25 cellular contexts compared by ENCODE assay signal in the genomic region with DNA sequence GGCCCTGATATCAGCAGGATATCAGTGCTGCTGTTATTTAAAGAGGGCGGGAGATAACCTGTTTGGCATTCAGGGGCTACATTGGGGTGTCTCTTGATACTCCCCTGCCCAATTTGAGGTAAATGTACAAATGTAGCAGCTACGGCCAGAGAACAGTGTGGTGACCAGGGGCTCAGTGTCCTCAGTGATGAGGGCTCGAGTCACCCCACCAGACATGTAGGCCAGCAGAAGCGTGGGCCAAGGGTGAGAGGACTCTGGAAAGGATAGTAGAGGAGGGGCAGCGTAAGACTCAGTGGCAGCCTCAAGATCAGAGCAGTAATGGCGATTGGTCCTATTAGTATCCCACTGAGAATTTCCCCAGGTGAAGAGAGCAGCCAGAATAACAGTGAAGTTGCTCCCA.
"Had no signal": no experiment of that assay in that cellular context is flagged by ENCODE, and none has a peak within 500 bp of the region (broad histone marks: within the 10 kb centered on the region; RNA-seq: fewer than 3 reads in every experiment).

No MANE protein-coding gene starts in this region.

- H3K36me3 ChIP-seq: colonic mucosa, esophagus muscularis mucosa, esophagus squamous epithelium, gastrocnemius medialis, gastroesophageal sphincter, heart left ventricle, heart right ventricle had no signal

- H3K27me3 ChIP-seq: colonic mucosa, esophagus muscularis mucosa, esophagus squamous epithelium, gastrocnemius medialis, gastroesophageal sphincter, heart left ventricle, heart right ventricle had no signal

- H3K9me3 Mint-ChIP-seq: dendritic cell treated with granulocyte-macrophage colony-stimulating factor and Interleukin-4, amounts not matched to agents 40 ng/mL and 50 ng/mL, for 4 days; effector memory CD8-positive, alpha-beta T cell; endodermal cell had no signal

- DNase-seq: colonic mucosa; cortex of kidney; dermis blood vessel endothelial cell; dorsolateral prefrontal cortex; effector CD4-positive, alpha-beta T cell; effector CD8-positive, alpha-beta T cell; effector memory CD4-positive, alpha-beta T cell; effector memory CD8-positive, alpha-beta T cell; endodermal cell; erythroblast; esophagus squamous epithelium; foreskin fibroblast; foreskin keratinocyte; foreskin melanocyte; gastrocnemius medialis; glutamatergic neuron; head of caudate nucleus; heart left ventricle; heart right ventricle had no signal

- H3K4me1 ChIP-seq: colonic mucosa, foreskin keratinocyte, gastrocnemius medialis had no signal

- H3K4me3 Mint-ChIP-seq: dendritic cell treated with granulocyte-macrophage colony-stimulating factor and Interleukin-4, amounts not matched to agents 40 ng/mL and 50 ng/mL, for 4 days; effector memory CD8-positive, alpha-beta T cell; endodermal cell had no signal

- H3K27ac Mint-ChIP-seq: dendritic cell treated with granulocyte-macrophage colony-stimulating factor and Interleukin-4, amounts not matched to agents 40 ng/mL and 50 ng/mL, for 4 days; endodermal cell had no signal

- ATAC-seq: effector memory CD8-positive, alpha-beta T cell; esophagus mucosa; foreskin keratinocyte; gastrocnemius medialis; gastroesophageal sphincter; heart left ventricle; heart right ventricle had no signal

- H3K27ac ChIP-seq: colonic mucosa, coronary artery, dorsolateral prefrontal cortex, epithelial cell of prostate, esophagus muscularis mucosa, esophagus squamous epithelium, foreskin keratinocyte, gastrocnemius medialis, gastroesophageal sphincter, heart left ventricle, heart right ventricle had no signal

- H3K9me3 ChIP-seq: colonic mucosa, esophagus muscularis mucosa, esophagus squamous epithelium, gastrocnemius medialis, gastroesophageal sphincter, heart left ventricle, heart right ventricle had no signal

- H3K4me3 ChIP-seq: colonic mucosa, coronary artery, dorsolateral prefrontal cortex, esophagus muscularis mucosa, esophagus squamous epithelium, gastrocnemius medialis, gastroesophageal sphincter, heart left ventricle, heart right ventricle had no signal
